In genomic region chr9:21194867-21195776, GRCh38 we compare ENCODE assay signal across 8 cellular contexts. TPM values are rescaled to one million over a fixed set of nuclear protein-coding genes. Genes with fewer than 3 reads are reported as not detected.
A peak's percentile ranks its signal among the peaks of the same experiment; 100 is the strongest.
DNase-seq lines count a peak whose midpoint lies in the region; ATAC-seq and TF ChIP-seq lines count a peak whose summit lies in the region.
"Not testable (repeated sequence)": the region's sequence is repeated elsewhere in the genome, so short reads cannot be mapped to it uniquely, and the experiment has no call there.

No MANE protein-coding gene starts in this region.

- ATAC-seq in GM18868 (IDR thresholded peaks at IDR 0.05; ENCODE audit: unreplicated experiment), result peak; percentile 97
- ATAC-seq in HG02642 (IDR thresholded peaks at IDR 0.05; ENCODE audit: poor library complexity, unreplicated experiment), result peak; percentile 96
- peak; percentile 44 to 75 for ATAC-seq in left cardiac atrium

- TF ChIP-seq CTCF in KMS-11 (conservative IDR thresholded peaks at IDR 0.05; ENCODE audit: low read depth, low read length), result peak; percentile 48

- not testable (repeated sequence) for H3K4me3 ChIP-seq in BLaER1; KMS-11 (IDR thresholded peaks at IDR 0.05; ENCODE audit: insufficient read depth, low read depth, low read length)

- H3K27me3 ChIP-seq in BLaER1; KMS-11 (ENCODE audit: insufficient read depth, low read depth): not testable (repeated sequence)

- not testable (repeated sequence) for H3K9me3 ChIP-seq in BLaER1

- H3K4me2 ChIP-seq in BLaER1, result peak overlapping the region; percentile 12; the same call in 1 of the 2 replicates
- 0 out of 2 replicates have a peak overlapping the region, but pooled peaks have one; percentile 53 for H3K4me2 ChIP-seq in KMS-11

- intact Hi-C loops in left cardiac atrium (cut with DNase I), result not testable (repeated sequence)

- not testable (repeated sequence) for H4K20me1 ChIP-seq in BLaER1; KMS-11 (ENCODE audit: insufficient read depth)

- not testable (repeated sequence) for H3K9ac ChIP-seq in BLaER1, KMS-11

- not testable (repeated sequence) for H2AFZ ChIP-seq in KMS-11 (ENCODE audit: low read depth)

- H3K36me3 ChIP-seq in BLaER1; KMS-11 (ENCODE audit: insufficient read depth): not testable (repeated sequence)

- H3K4me1 ChIP-seq in BLaER1; KMS-11 (ENCODE audit: low read depth, poor library complexity, severe bottlenecking): not testable (repeated sequence)

- H3K79me2 ChIP-seq in KMS-11 (ENCODE audit: insufficient read depth, low read depth), result not testable (repeated sequence)

- not testable (repeated sequence) for H3K27ac ChIP-seq in BLaER1, KMS-11

- DNase-seq in SKM-1 treated with dmso at 0.1 percent for 144 hours (lab: John Stamatoyannopoulos, UW; ENCODE audit: unreplicated experiment), result peak; percentile 56
- DNase-seq in amniotic epithelial cell (ENCODE audit: low read depth), result peak; percentile 4
- DNase-seq in left cardiac atrium, result not testable (repeated sequence)
- DNase-seq in renal cortical epithelial cell (ENCODE audit: low read depth), result peak; percentile 19

RNA-seq across cellular contexts. Expression of gene IFNA7, which starts 6.9 kb away (rescaled TPM):
- total RNA-seq in left cardiac atrium (not detected), renal cortical epithelial cell (not detected in 2 replicates)

RNA-seq across cellular contexts. Expression of gene IFNA4, which starts 7.7 kb away (rescaled TPM):
- total RNA-seq in left cardiac atrium (not detected), renal cortical epithelial cell (not detected in 2 replicates)

RNA-seq across cellular contexts. Expression of gene IFNA10, which starts 11.8 kb away (rescaled TPM):
- total RNA-seq in left cardiac atrium (not detected), renal cortical epithelial cell (not detected in 2 replicates)

RNA-seq across cellular contexts. Expression of gene IFNA16, which starts 22.0 kb away (rescaled TPM):
- total RNA-seq in left cardiac atrium (not detected), renal cortical epithelial cell (not detected in 2 replicates)

RNA-seq across cellular contexts. Expression of gene IFNA21, which starts 28.7 kb away (rescaled TPM):
- not detected for total RNA-seq in left cardiac atrium
- not detected in 2 replicates for total RNA-seq in renal cortical epithelial cell
